ENCODE assay signal across 1 cellular context in the genomic region with DNA sequence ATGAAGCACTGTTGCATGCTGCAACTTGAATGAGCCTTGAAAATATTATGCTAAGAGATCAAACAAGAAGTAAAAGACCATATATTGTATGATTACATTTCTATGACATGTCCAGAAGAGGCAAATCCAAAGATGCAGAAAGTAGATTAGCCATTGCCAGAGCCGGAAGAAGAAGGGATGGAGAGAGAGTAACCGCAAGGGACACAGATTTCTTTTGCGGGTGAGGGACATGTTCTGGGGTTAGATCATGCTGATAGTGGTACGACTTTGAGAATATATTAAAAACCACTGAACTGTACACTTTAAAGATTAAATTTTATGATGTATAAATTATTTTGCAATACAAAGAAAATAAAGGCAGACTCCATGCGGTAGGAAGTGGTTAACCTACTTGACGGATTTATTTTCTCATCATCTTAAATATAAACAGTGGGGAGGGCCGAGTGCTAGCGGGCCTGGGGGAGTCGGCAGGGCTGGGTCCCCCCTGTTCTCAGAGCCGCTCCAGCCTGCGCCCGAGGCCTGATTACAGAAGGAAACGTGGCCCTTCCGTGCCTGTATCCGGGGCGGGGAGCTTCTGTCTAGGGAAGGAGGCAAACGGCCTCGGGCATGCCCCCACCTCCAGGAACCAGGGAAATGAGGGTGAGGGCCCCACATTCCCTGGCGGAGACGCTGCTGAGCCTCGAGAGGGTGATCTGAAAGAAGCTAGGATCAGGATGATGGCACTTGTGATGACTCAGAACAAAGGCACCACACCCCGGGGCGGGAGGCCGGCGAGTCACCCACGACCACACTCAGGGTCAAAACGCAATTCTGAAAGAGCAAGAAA.
TF ChIP-seq lines count a peak whose summit lies in the region.

No MANE protein-coding gene starts in this region.

TF ChIP-seq in HepG2, 621 proteins besides CTCF, POLR2A, EP300 and RAD21 (continues in another document):
- TF ChIP-seq, protein P1, sequence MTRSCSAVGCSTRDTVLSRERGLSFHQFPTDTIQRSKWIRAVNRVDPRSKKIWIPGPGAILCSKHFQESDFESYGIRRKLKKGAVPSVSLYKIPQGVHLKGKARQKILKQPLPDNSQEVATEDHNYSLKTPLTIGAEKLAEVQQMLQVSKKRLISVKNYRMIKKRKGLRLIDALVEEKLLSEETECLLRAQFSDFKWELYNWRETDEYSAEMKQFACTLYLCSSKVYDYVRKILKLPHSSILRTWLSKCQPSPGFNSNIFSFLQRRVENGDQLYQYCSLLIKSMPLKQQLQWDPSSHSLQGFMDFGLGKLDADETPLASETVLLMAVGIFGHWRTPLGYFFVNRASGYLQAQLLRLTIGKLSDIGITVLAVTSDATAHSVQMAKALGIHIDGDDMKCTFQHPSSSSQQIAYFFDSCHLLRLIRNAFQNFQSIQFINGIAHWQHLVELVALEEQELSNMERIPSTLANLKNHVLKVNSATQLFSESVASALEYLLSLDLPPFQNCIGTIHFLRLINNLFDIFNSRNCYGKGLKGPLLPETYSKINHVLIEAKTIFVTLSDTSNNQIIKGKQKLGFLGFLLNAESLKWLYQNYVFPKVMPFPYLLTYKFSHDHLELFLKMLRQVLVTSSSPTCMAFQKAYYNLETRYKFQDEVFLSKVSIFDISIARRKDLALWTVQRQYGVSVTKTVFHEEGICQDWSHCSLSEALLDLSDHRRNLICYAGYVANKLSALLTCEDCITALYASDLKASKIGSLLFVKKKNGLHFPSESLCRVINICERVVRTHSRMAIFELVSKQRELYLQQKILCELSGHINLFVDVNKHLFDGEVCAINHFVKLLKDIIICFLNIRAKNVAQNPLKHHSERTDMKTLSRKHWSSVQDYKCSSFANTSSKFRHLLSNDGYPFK (CRISPR knock-in tag; IDR thresholded peaks at IDR 0.05; ENCODE audit: borderline replicate concordance), result 0 out of 2 replicates have a peak, but pooled peaks have one; percentile 57
- TF ChIP-seq GABPA (IDR thresholded peaks at IDR 0.05; ENCODE audit: low read depth, low read length) (no peak), GABPA (CRISPR knock-in tag; IDR thresholded peaks at IDR 0.05; ENCODE audit: low read depth) (0 out of 2 replicates have a peak, but pooled peaks have one; percentile 8), KLF16 (CRISPR knock-in tag; IDR thresholded peaks at IDR 0.05) (no peak), ZIK1 (CRISPR knock-in tag; IDR thresholded peaks at IDR 0.05; ENCODE audit: borderline replicate concordance, low read depth) (no peak), ZNF34 (CRISPR knock-in tag; IDR thresholded peaks at IDR 0.05; ENCODE audit: borderline replicate concordance) (no peak), RARA (CRISPR knock-in tag; IDR thresholded peaks at IDR 0.05) (0 out of 2 replicates have a peak, but pooled peaks have one; percentile 10), RXRA (CRISPR knock-in tag; IDR thresholded peaks at IDR 0.05) (0 out of 2 replicates have a peak, but pooled peaks have one; percentile 35), ZNF567 (CRISPR knock-in tag; IDR thresholded peaks at IDR 0.05; ENCODE audit: borderline replicate concordance) (no peak), CBX2 (IDR thresholded peaks at IDR 0.05; ENCODE audit: low read depth, low read length) (no peak), CBX2 (CRISPR knock-in tag; IDR thresholded peaks at IDR 0.05; ENCODE audit: low read depth) (0 out of 2 replicates have a peak, but pooled peaks have one; percentile 78), XRCC5 (optimal IDR thresholded peaks at IDR 0.05; ENCODE audit: low read length) (peak; percentile 60), KDM2A (CRISPR knock-in tag; IDR thresholded peaks at IDR 0.05; ENCODE audit: borderline replicate concordance, low read depth) (peak; percentile 29; the same call in 1 of the 2 replicates), ZNF274 (CRISPR knock-in tag; IDR thresholded peaks at IDR 0.05) (0 out of 2 replicates have a peak, but pooled peaks have one; percentile 35), GATAD2A (CRISPR knock-in tag; IDR thresholded peaks at IDR 0.05) (peak; percentile 25; the same call in 1 of the 2 replicates), ZNF143 (CRISPR knock-in tag; IDR thresholded peaks at IDR 0.05) (no peak), RCOR2 (CRISPR knock-in tag; IDR thresholded peaks at IDR 0.05) (no peak), ZNF224 (CRISPR knock-in tag; IDR thresholded peaks at IDR 0.05) (0 out of 2 replicates have a peak, but pooled peaks have one; percentile 46), PCBP2 (optimal IDR thresholded peaks at IDR 0.05; ENCODE audit: low read depth, low read length, poor library complexity, severe bottlenecking) (no peak), ZFX (CRISPR knock-in tag; IDR thresholded peaks at IDR 0.05; ENCODE audit: low read depth) (peak; percentile 35; the same call in 1 of the 2 replicates), ZNF720 (CRISPR knock-in tag; IDR thresholded peaks at IDR 0.05) (no peak), CC2D1A (CRISPR knock-in tag; IDR thresholded peaks at IDR 0.05) (0 out of 2 replicates have a peak, but pooled peaks have one; percentile 22), ZNF619 (CRISPR knock-in tag; IDR thresholded peaks at IDR 0.05) (no peak), MTA1 (CRISPR knock-in tag; IDR thresholded peaks at IDR 0.05; ENCODE audit: borderline replicate concordance) (0 out of 2 replicates have a peak, but pooled peaks have one; percentile 26), GABPB1 (CRISPR knock-in tag; IDR thresholded peaks at IDR 0.05) (0 out of 2 replicates have a peak, but pooled peaks have one; percentile 3), RBM39 (IDR thresholded peaks at IDR 0.05; ENCODE audit: low read depth, low read length, poor library complexity, severe bottlenecking) (peak; percentile 32), HNRNPLL (IDR thresholded peaks at IDR 0.05; ENCODE audit: low read depth, low read length, poor library complexity, severe bottlenecking) (peak; percentile 21), YY1 (IDR thresholded peaks at IDR 0.05; ENCODE audit: insufficient read depth, insufficient replicate concordance, low read depth, low read length) (no peak), HHEX (CRISPR knock-in tag; IDR thresholded peaks at IDR 0.05) (no peak)
- TF ChIP-seq, protein P2, sequence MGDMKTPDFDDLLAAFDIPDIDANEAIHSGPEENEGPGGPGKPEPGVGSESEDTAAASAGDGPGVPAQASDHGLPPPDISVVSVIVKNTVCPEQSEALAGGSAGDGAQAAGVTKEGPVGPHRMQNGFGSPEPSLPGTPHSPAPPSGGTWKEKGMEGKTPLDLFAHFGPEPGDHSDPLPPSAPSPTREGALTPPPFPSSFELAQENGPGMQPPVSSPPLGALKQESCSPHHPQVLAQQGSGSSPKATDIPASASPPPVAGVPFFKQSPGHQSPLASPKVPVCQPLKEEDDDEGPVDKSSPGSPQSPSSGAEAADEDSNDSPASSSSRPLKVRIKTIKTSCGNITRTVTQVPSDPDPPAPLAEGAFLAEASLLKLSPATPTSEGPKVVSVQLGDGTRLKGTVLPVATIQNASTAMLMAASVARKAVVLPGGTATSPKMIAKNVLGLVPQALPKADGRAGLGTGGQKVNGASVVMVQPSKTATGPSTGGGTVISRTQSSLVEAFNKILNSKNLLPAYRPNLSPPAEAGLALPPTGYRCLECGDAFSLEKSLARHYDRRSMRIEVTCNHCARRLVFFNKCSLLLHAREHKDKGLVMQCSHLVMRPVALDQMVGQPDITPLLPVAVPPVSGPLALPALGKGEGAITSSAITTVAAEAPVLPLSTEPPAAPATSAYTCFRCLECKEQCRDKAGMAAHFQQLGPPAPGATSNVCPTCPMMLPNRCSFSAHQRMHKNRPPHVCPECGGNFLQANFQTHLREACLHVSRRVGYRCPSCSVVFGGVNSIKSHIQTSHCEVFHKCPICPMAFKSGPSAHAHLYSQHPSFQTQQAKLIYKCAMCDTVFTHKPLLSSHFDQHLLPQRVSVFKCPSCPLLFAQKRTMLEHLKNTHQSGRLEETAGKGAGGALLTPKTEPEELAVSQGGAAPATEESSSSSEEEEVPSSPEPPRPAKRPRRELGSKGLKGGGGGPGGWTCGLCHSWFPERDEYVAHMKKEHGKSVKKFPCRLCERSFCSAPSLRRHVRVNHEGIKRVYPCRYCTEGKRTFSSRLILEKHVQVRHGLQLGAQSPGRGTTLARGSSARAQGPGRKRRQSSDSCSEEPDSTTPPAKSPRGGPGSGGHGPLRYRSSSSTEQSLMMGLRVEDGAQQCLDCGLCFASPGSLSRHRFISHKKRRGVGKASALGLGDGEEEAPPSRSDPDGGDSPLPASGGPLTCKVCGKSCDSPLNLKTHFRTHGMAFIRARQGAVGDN (CRISPR knock-in tag; IDR thresholded peaks at IDR 0.05), result peak; percentile 72
- TF ChIP-seq, protein P3, sequence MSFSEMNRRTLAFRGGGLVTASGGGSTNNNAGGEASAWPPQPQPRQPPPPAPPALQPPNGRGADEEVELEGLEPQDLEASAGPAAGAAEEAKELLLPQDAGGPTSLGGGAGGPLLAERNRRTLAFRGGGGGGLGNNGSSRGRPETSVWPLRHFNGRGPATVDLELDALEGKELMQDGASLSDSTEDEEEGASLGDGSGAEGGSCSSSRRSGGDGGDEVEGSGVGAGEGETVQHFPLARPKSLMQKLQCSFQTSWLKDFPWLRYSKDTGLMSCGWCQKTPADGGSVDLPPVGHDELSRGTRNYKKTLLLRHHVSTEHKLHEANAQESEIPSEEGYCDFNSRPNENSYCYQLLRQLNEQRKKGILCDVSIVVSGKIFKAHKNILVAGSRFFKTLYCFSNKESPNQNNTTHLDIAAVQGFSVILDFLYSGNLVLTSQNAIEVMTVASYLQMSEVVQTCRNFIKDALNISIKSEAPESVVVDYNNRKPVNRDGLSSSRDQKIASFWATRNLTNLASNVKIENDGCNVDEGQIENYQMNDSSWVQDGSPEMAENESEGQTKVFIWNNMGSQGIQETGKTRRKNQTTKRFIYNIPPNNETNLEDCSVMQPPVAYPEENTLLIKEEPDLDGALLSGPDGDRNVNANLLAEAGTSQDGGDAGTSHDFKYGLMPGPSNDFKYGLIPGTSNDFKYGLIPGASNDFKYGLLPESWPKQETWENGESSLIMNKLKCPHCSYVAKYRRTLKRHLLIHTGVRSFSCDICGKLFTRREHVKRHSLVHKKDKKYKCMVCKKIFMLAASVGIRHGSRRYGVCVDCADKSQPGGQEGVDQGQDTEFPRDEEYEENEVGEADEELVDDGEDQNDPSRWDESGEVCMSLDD (CRISPR knock-in tag; IDR thresholded peaks at IDR 0.05; ENCODE audit: borderline replicate concordance), result peak; percentile 29; the same call in 1 of the 2 replicates
- TF ChIP-seq, protein P4, sequence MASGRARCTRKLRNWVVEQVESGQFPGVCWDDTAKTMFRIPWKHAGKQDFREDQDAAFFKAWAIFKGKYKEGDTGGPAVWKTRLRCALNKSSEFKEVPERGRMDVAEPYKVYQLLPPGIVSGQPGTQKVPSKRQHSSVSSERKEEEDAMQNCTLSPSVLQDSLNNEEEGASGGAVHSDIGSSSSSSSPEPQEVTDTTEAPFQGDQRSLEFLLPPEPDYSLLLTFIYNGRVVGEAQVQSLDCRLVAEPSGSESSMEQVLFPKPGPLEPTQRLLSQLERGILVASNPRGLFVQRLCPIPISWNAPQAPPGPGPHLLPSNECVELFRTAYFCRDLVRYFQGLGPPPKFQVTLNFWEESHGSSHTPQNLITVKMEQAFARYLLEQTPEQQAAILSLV (CRISPR knock-in tag; IDR thresholded peaks at IDR 0.05; ENCODE audit: borderline replicate concordance), result 0 out of 2 replicates have a peak, but pooled peaks have one; percentile 38
- TF ChIP-seq, protein P5, sequence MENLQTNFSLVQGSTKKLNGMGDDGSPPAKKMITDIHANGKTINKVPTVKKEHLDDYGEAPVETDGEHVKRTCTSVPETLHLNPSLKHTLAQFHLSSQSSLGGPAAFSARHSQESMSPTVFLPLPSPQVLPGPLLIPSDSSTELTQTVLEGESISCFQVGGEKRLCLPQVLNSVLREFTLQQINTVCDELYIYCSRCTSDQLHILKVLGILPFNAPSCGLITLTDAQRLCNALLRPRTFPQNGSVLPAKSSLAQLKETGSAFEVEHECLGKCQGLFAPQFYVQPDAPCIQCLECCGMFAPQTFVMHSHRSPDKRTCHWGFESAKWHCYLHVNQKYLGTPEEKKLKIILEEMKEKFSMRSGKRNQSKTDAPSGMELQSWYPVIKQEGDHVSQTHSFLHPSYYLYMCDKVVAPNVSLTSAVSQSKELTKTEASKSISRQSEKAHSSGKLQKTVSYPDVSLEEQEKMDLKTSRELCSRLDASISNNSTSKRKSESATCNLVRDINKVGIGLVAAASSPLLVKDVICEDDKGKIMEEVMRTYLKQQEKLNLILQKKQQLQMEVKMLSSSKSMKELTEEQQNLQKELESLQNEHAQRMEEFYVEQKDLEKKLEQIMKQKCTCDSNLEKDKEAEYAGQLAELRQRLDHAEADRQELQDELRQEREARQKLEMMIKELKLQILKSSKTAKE (CRISPR knock-in tag; IDR thresholded peaks at IDR 0.05; ENCODE audit: borderline replicate concordance), result no peak
- TF ChIP-seq, protein P6, sequence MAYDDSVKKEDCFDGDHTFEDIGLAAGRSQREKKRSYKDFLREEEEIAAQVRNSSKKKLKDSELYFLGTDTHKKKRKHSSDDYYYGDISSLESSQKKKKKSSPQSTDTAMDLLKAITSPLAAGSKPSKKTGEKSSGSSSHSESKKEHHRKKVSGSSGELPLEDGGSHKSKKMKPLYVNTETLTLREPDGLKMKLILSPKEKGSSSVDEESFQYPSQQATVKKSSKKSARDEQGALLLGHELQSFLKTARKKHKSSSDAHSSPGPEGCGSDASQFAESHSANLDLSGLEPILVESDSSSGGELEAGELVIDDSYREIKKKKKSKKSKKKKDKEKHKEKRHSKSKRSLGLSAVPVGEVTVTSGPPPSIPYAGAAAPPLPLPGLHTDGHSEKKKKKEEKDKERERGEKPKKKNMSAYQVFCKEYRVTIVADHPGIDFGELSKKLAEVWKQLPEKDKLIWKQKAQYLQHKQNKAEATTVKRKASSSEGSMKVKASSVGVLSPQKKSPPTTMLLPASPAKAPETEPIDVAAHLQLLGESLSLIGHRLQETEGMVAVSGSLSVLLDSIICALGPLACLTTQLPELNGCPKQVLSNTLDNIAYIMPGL (CRISPR knock-in tag; IDR thresholded peaks at IDR 0.05; ENCODE audit: borderline replicate concordance in 1 of 2, low read depth in 1 of 2), result 0 out of 4 replicates have a peak, but pooled peaks of 1 of the 2 experiments have one; percentile 25
- TF ChIP-seq, protein P7, sequence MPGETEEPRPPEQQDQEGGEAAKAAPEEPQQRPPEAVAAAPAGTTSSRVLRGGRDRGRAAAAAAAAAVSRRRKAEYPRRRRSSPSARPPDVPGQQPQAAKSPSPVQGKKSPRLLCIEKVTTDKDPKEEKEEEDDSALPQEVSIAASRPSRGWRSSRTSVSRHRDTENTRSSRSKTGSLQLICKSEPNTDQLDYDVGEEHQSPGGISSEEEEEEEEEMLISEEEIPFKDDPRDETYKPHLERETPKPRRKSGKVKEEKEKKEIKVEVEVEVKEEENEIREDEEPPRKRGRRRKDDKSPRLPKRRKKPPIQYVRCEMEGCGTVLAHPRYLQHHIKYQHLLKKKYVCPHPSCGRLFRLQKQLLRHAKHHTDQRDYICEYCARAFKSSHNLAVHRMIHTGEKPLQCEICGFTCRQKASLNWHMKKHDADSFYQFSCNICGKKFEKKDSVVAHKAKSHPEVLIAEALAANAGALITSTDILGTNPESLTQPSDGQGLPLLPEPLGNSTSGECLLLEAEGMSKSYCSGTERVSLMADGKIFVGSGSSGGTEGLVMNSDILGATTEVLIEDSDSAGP (CRISPR knock-in tag; IDR thresholded peaks at IDR 0.05; ENCODE audit: borderline replicate concordance), result peak; percentile 53; the same call in 1 of the 2 replicates
- TF ChIP-seq, protein P8, sequence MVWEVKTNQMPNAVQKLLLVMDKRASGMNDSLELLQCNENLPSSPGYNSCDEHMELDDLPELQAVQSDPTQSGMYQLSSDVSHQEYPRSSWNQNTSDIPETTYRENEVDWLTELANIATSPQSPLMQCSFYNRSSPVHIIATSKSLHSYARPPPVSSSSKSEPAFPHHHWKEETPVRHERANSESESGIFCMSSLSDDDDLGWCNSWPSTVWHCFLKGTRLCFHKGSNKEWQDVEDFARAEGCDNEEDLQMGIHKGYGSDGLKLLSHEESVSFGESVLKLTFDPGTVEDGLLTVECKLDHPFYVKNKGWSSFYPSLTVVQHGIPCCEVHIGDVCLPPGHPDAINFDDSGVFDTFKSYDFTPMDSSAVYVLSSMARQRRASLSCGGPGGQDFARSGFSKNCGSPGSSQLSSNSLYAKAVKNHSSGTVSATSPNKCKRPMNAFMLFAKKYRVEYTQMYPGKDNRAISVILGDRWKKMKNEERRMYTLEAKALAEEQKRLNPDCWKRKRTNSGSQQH (CRISPR knock-in tag; IDR thresholded peaks at IDR 0.05; ENCODE audit: low read depth), result no peak
